ENCODE assay signal across 16 cellular contexts in genomic region chr22:30872282-30873041, GRCh38.
DNase-seq lines count a peak whose midpoint lies in the region; ATAC-seq and TF ChIP-seq lines count a peak whose summit lies in the region.
"Had no signal": no experiment of that assay in that cellular context is flagged by ENCODE, and none has a peak within 500 bp of the region (broad histone marks: within the 10 kb centered on the region; RNA-seq: fewer than 3 reads in every experiment).

No MANE protein-coding gene starts in this region.

- H3K4me1 ChIP-seq in CD8-positive, alpha-beta T cell (ENCODE audit: insufficient read depth, low read length), result no peaks in the 10 kb centered on the region

- H3K27ac Mint-ChIP-seq in CD8-positive, alpha-beta T cell, result no peak overlapping the region
- H3K27ac Mint-ChIP-seq: activated naive CD8-positive, alpha-beta T cell treated with anti-CD3 and anti-CD28 coated beads, Interleukin-2, amount 50 U/mL, for 24 hours; dendritic cell treated with granulocyte-macrophage colony-stimulating factor and Interleukin-4, amounts not matched to agents 40 ng/mL and 50 ng/mL, for 4 days had no signal

- H3K4me1 Mint-ChIP-seq in CD8-positive, alpha-beta T cell (ENCODE audit: low read depth), result no peaks in the 10 kb centered on the region
- H3K4me1 Mint-ChIP-seq: activated naive CD8-positive, alpha-beta T cell treated with anti-CD3 and anti-CD28 coated beads, Interleukin-2, amount 50 U/mL, for 24 hours had no signal

- CTCF ChIA-PET in CD8-positive, alpha-beta T cell (lab: Charles Lee), result interaction anchor here (0.8 kb wide), 1 partner anchor 17 kb away, joined by 3 read pairs; no protein-coding TSS in a partner anchor

- intact Hi-C loops in posterior vena cava (cut with DNase I), result no loop called here
- intact Hi-C loops in CD8-positive, alpha-beta T cell (cut with DNase I, micrococcal nuclease), result no loop called here

- no peak for ATAC-seq in CD8-positive, alpha-beta T cell
- ATAC-seq in HG03439 (IDR thresholded peaks at IDR 0.05; ENCODE audit: unreplicated experiment) (no peak), GM19467 (IDR thresholded peaks at IDR 0.05; ENCODE audit: unreplicated experiment) (no peak)
- ATAC-seq: activated naive CD8-positive, alpha-beta T cell treated with anti-CD3 and anti-CD28 coated beads, Interleukin-2, amount 50 U/mL, for 24 hours had no signal

- no peaks in the 10 kb centered on the region for H3K9me3 ChIP-seq in CD8-positive, alpha-beta T cell (ENCODE audit: low read length)
- H3K9me3 ChIP-seq: ovary had no signal

- H3K36me3 Mint-ChIP-seq in CD8-positive, alpha-beta T cell, result no peaks in the 10 kb centered on the region

- H3K9me3 Mint-ChIP-seq in CD8-positive, alpha-beta T cell, result no peaks in the 10 kb centered on the region
- H3K9me3 Mint-ChIP-seq: activated naive CD8-positive, alpha-beta T cell treated with anti-CD3 and anti-CD28 coated beads, Interleukin-2, amount 50 U/mL, for 24 hours; dendritic cell treated with granulocyte-macrophage colony-stimulating factor and Interleukin-4, amounts not matched to agents 40 ng/mL and 50 ng/mL, for 4 days had no signal

- POLR2A ChIA-PET in CD8-positive, alpha-beta T cell (lab: Charles Lee), result no interaction called here

- H3K27me3 Mint-ChIP-seq in CD8-positive, alpha-beta T cell (ENCODE audit: low read depth), result no peaks in the 10 kb centered on the region
- H3K27me3 Mint-ChIP-seq: activated naive CD8-positive, alpha-beta T cell treated with anti-CD3 and anti-CD28 coated beads, Interleukin-2, amount 50 U/mL, for 24 hours; dendritic cell treated with granulocyte-macrophage colony-stimulating factor and Interleukin-4, amounts not matched to agents 40 ng/mL and 50 ng/mL, for 4 days had no signal

- H3K27ac ChIP-seq in CD8-positive, alpha-beta T cell (ENCODE audit: low read depth, low read length), result no peak overlapping the region
- H3K27ac ChIP-seq: ovary had no signal

- H3K4me3 Mint-ChIP-seq in CD8-positive, alpha-beta T cell, result no peak overlapping the region
- H3K4me3 Mint-ChIP-seq: activated naive CD8-positive, alpha-beta T cell treated with anti-CD3 and anti-CD28 coated beads, Interleukin-2, amount 50 U/mL, for 24 hours; dendritic cell treated with granulocyte-macrophage colony-stimulating factor and Interleukin-4, amounts not matched to agents 40 ng/mL and 50 ng/mL, for 4 days had no signal

- no peaks in the 10 kb centered on the region for H3K36me3 ChIP-seq in CD8-positive, alpha-beta T cell (ENCODE audit: insufficient read depth, low read length)
- H3K36me3 ChIP-seq: ovary had no signal

- no peak for TF ChIP-seq CTCF in CD8-positive, alpha-beta T cell (IDR thresholded peaks at IDR 0.05)

- peak; percentile 15 for DNase-seq in D341Med (ENCODE audit: low spot score)
- DNase-seq in RPMI7951 (ENCODE audit: low read depth), result peak; percentile 14
- DNase-seq in iPS-NIHi11 (ENCODE audit: low spot score), result peak; percentile 7
- DNase-seq in posterior vena cava (ENCODE audit: low spot score), result peak; percentile 79
- DNase-seq in CD8-positive, alpha-beta T cell, result no peak
- no peak for DNase-seq in cerebellum (ENCODE audit: low spot score)
- DNase-seq: activated naive CD8-positive, alpha-beta T cell treated with anti-CD3 and anti-CD28 coated beads, Interleukin-2, amount 50 U/mL, for 24 hours; activated T-cell treated with anti-CD3 and anti-CD28 coated beads for 4 hours; mesenchymal stem cell; NCI-H510A; stimulated activated CD8-positive, alpha-beta memory T cell treated with anti-CD3 and anti-CD28 coated beads, Interleukin-4, amount 100 ng/mL, for 48 hours; T-helper 1 cell had no signal

- no peaks in the 10 kb centered on the region for H3K27me3 ChIP-seq in CD8-positive, alpha-beta T cell (ENCODE audit: insufficient read depth, low read length)
- H3K27me3 ChIP-seq: ovary had no signal

- no peak overlapping the region for H3K4me3 ChIP-seq in CD8-positive, alpha-beta T cell (ENCODE audit: low read depth, low read length)
- H3K4me3 ChIP-seq: ovary had no signal

Comparison
In these comparisons a context has a peak if more than half of its experiments do, and no peak if none do; other contexts are left out.
1. DNase-seq: peak in D341Med (single experiment), RPMI7951 (single experiment), iPS-NIHi11 (single experiment) and posterior vena cava (single experiment); none in CD8-positive, alpha-beta T cell (0 of 7) and cerebellum (single experiment).